In the genomic region with DNA sequence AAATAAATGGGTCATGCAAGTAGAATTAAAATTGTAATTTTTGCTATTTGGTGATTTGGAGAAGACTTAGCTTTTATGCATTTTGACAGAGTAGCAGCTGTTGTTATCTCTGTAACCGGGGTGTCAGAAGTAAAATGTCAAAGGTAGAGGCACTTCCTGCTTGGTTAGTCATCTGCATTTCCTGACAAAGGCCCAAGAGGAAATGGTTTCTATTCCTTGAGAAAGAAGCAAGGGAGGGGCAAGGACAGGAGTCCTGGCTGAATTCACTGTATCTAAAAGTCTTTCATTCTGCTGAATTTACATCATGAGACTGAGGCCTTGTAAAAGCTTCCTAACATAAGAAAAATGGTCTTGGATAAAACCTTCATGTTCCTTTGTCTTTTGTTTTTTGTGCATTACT, we compare ENCODE assay signal across 9 cellular contexts.
DNase-seq lines count a peak whose midpoint lies in the region; ATAC-seq, FAIRE-seq and TF ChIP-seq lines count a peak whose summit lies in the region.
"Had no signal": no experiment of that assay in that cellular context is flagged by ENCODE, and none has a peak within 500 bp of the region (broad histone marks: within the 10 kb centered on the region; RNA-seq: fewer than 3 reads in every experiment).

No MANE protein-coding gene starts in this region.

- DNase-seq in CD4-positive, CD25-positive, alpha-beta regulatory T cell, result peak in 1 of 3 donors; percentile 56
- no peak for DNase-seq in activated naive CD8-positive, alpha-beta T cell treated with anti-CD3 and anti-CD28 coated beads for 36 hours
- DNase-seq in pancreas (no peak), NCI-H2029 treated with DMSO at 0.1 percent for 48 hours (lab: John Stamatoyannopoulos, UW) (no peak)
- no peak for DNase-seq in activated T-helper 2 cell treated with anti-CD3 and anti-CD28 coated beads, Interferon-gamma antibody, Interleukin-2, Interleukin-4, amounts not matched to agents 10 μg/mL and 5 μg/mL and 100 μg/mL, durations not matched to agents 14 hours and 24 hours and 36 hours (ENCODE audit: low spot score)
- DNase-seq in effector memory CD8-positive, alpha-beta T cell, result no peak

- no peaks in the 10 kb centered on the region for H3K36me3 Mint-ChIP-seq in CD4-positive, CD25-positive, alpha-beta regulatory T cell
- no peaks in the 10 kb centered on the region for H3K36me3 Mint-ChIP-seq in activated naive CD8-positive, alpha-beta T cell treated with anti-CD3 and anti-CD28 coated beads for 36 hours
- H3K36me3 Mint-ChIP-seq in activated T-helper 2 cell treated with anti-CD3 and anti-CD28 coated beads, Interferon-gamma antibody, Interleukin-2, Interleukin-4, amounts not matched to agents 10 μg/mL and 5 μg/mL and 100 μg/mL, durations not matched to agents 14 hours and 24 hours and 36 hours (ENCODE audit: low read depth), result no peaks in the 10 kb centered on the region
- H3K36me3 Mint-ChIP-seq in effector memory CD8-positive, alpha-beta T cell (ENCODE audit: insufficient read depth), result no peaks in the 10 kb centered on the region

- peak overlapping the region in 3 of 4 donors; percentile 16 to 39 (median 29) for H3K4me3 Mint-ChIP-seq in CD4-positive, CD25-positive, alpha-beta regulatory T cell
- no peak overlapping the region for H3K4me3 Mint-ChIP-seq in activated naive CD8-positive, alpha-beta T cell treated with anti-CD3 and anti-CD28 coated beads for 36 hours
- H3K4me3 Mint-ChIP-seq in activated T-helper 2 cell treated with anti-CD3 and anti-CD28 coated beads, Interferon-gamma antibody, Interleukin-2, Interleukin-4, amounts not matched to agents 10 μg/mL and 5 μg/mL and 100 μg/mL, durations not matched to agents 14 hours and 24 hours and 36 hours (ENCODE audit: low read depth), result no peak overlapping the region
- peak overlapping the region in 1 of 2 donors; percentile 40 for H3K4me3 Mint-ChIP-seq in effector memory CD8-positive, alpha-beta T cell

- peaks cover 6 to 39% (median 19%) of the 10 kb centered on the region in 4 donors for H3K4me1 Mint-ChIP-seq in CD4-positive, CD25-positive, alpha-beta regulatory T cell
- peaks cover 20% of the 10 kb centered on the region for H3K4me1 Mint-ChIP-seq in activated naive CD8-positive, alpha-beta T cell treated with anti-CD3 and anti-CD28 coated beads for 36 hours
- H3K4me1 Mint-ChIP-seq in activated T-helper 2 cell treated with anti-CD3 and anti-CD28 coated beads, Interferon-gamma antibody, Interleukin-2, Interleukin-4, amounts not matched to agents 10 μg/mL and 5 μg/mL and 100 μg/mL, durations not matched to agents 14 hours and 24 hours and 36 hours (ENCODE audit: low read depth), result peaks cover 17% of the 10 kb centered on the region
- peaks cover 4 to 5% of the 10 kb centered on the region in 2 donors for H3K4me1 Mint-ChIP-seq in effector memory CD8-positive, alpha-beta T cell (ENCODE audit: low read depth in 2 of 2)

- TF ChIP-seq CTCF in pancreas (IDR thresholded peaks at IDR 0.05), result no peak

- no peak overlapping the region for H3K27ac ChIP-seq in CD4-positive, CD25-positive, alpha-beta regulatory T cell (ENCODE audit: insufficient read depth, low read length, poor library complexity, severe bottlenecking)
- H3K27ac ChIP-seq in pancreas, result peak overlapping the region in 2 of 4 donors; percentile 13 to 33
- H3K27ac ChIP-seq: HL-60 had no signal

- peaks cover 0 to 2% (median 0%) of the 10 kb centered on the region in 7 donors for H3K9me3 Mint-ChIP-seq in CD4-positive, CD25-positive, alpha-beta regulatory T cell
- H3K9me3 Mint-ChIP-seq in activated naive CD8-positive, alpha-beta T cell treated with anti-CD3 and anti-CD28 coated beads for 36 hours, result no peaks in the 10 kb centered on the region
- H3K9me3 Mint-ChIP-seq in activated T-helper 2 cell treated with anti-CD3 and anti-CD28 coated beads, Interferon-gamma antibody, Interleukin-2, Interleukin-4, amounts not matched to agents 10 μg/mL and 5 μg/mL and 100 μg/mL, durations not matched to agents 14 hours and 24 hours and 36 hours, result no peaks in the 10 kb centered on the region
- H3K9me3 Mint-ChIP-seq in effector memory CD8-positive, alpha-beta T cell, result peaks cover 0 to 5% of the 10 kb centered on the region in 2 donors

- H3K36me3 ChIP-seq in CD4-positive, CD25-positive, alpha-beta regulatory T cell (ENCODE audit: control insufficient read depth, insufficient read depth, low read length), result no peaks in the 10 kb centered on the region
- H3K36me3 ChIP-seq in pancreas, result no peaks in the 10 kb centered on the region

- intact Hi-C loops in pancreas (cut with DNase I), result no loop called here
- intact Hi-C loops in activated T-helper 2 cell treated with anti-CD3 and anti-CD28 coated beads, Interferon-gamma antibody, Interleukin-2, Interleukin-4, amounts not matched to agents 10 μg/mL and 5 μg/mL and 100 μg/mL, durations not matched to agents 14 hours and 24 hours and 36 hours (cut with micrococcal nuclease), result no loop called here

- no peaks in the 10 kb centered on the region for H3K27me3 ChIP-seq in CD4-positive, CD25-positive, alpha-beta regulatory T cell (ENCODE audit: control insufficient read depth, insufficient read depth, low read length)
- H3K27me3 ChIP-seq in pancreas, result no peaks in the 10 kb centered on the region

- peaks cover 8% of the 10 kb centered on the region for H3K4me1 ChIP-seq in CD4-positive, CD25-positive, alpha-beta regulatory T cell (ENCODE audit: control insufficient read depth, insufficient read depth, low read length, poor library complexity, severe bottlenecking)
- H3K4me1 ChIP-seq in pancreas, result peaks cover 6 to 39% (median 16%) of the 10 kb centered on the region in 3 donors

- peak; percentile 60 to 63 for ATAC-seq in CD4-positive, CD25-positive, alpha-beta regulatory T cell (ENCODE audit: low read depth in 2 of 2)
- ATAC-seq in GM19397 (IDR thresholded peaks at IDR 0.05; ENCODE audit: unreplicated experiment) (peak; percentile 66), HG03354 (IDR thresholded peaks at IDR 0.05; ENCODE audit: poor library complexity, severe bottlenecking, unreplicated experiment) (peak; percentile 79), pancreas (peak in 3 of 4 donors; percentile 12 to 63 (median 27))
- ATAC-seq in effector memory CD8-positive, alpha-beta T cell (replicated peaks), result no peak

- H3K4me3 ChIP-seq in CD4-positive, CD25-positive, alpha-beta regulatory T cell (ENCODE audit: low read depth, low read length), result no peak overlapping the region
- no peak overlapping the region for H3K4me3 ChIP-seq in pancreas

- H3K27me3 Mint-ChIP-seq in CD4-positive, CD25-positive, alpha-beta regulatory T cell, result no peaks in the 10 kb centered on the region
- no peaks in the 10 kb centered on the region for H3K27me3 Mint-ChIP-seq in activated naive CD8-positive, alpha-beta T cell treated with anti-CD3 and anti-CD28 coated beads for 36 hours
- no peaks in the 10 kb centered on the region for H3K27me3 Mint-ChIP-seq in activated T-helper 2 cell treated with anti-CD3 and anti-CD28 coated beads, Interferon-gamma antibody, Interleukin-2, Interleukin-4, amounts not matched to agents 10 μg/mL and 5 μg/mL and 100 μg/mL, durations not matched to agents 14 hours and 24 hours and 36 hours (ENCODE audit: low read depth)
- H3K27me3 Mint-ChIP-seq in effector memory CD8-positive, alpha-beta T cell, result no peaks in the 10 kb centered on the region

- peak overlapping the region in 2 of 3 donors; percentile 73 to 77 for H3K27ac Mint-ChIP-seq in CD4-positive, CD25-positive, alpha-beta regulatory T cell
- H3K27ac Mint-ChIP-seq in activated naive CD8-positive, alpha-beta T cell treated with anti-CD3 and anti-CD28 coated beads for 36 hours, result peak overlapping the region; percentile 77
- no peak overlapping the region for H3K27ac Mint-ChIP-seq in activated T-helper 2 cell treated with anti-CD3 and anti-CD28 coated beads, Interferon-gamma antibody, Interleukin-2, Interleukin-4, amounts not matched to agents 10 μg/mL and 5 μg/mL and 100 μg/mL, durations not matched to agents 14 hours and 24 hours and 36 hours
- peak overlapping the region in 1 of 2 donors; percentile 61 for H3K27ac Mint-ChIP-seq in effector memory CD8-positive, alpha-beta T cell

- 33 to 41% methylated on average over 1 of the region's 1 CpG for WGBS in pancreas, 2 donors

- H3K9me3 ChIP-seq in CD4-positive, CD25-positive, alpha-beta regulatory T cell (ENCODE audit: control insufficient read depth in 2 of 2, low read length in 2 of 2), result no peaks in the 10 kb centered on the region
- H3K9me3 ChIP-seq in pancreas, result no peaks in the 10 kb centered on the region

- no peak for FAIRE-seq in pancreas (lab: Jason Lieb, UNC)

Comparison
In these comparisons a context has a peak if more than half of its experiments do, and no peak if none do; other contexts are left out.
1. H3K4me3 Mint-ChIP-seq: peak in CD4-positive, CD25-positive, alpha-beta regulatory T cell (3 of 4); none in activated naive CD8-positive, alpha-beta T cell treated with anti-CD3 and anti-CD28 coated beads for 36 hours (single experiment) and activated T-helper 2 cell treated with anti-CD3 and anti-CD28 coated beads, Interferon-gamma antibody, Interleukin-2, Interleukin-4, amounts not matched to agents 10 μg/mL and 5 μg/mL and 100 μg/mL, durations not matched to agents 14 hours and 24 hours and 36 hours (single experiment).